Comparison of ENCODE assay signal across 8 cellular contexts in the genomic region with DNA sequence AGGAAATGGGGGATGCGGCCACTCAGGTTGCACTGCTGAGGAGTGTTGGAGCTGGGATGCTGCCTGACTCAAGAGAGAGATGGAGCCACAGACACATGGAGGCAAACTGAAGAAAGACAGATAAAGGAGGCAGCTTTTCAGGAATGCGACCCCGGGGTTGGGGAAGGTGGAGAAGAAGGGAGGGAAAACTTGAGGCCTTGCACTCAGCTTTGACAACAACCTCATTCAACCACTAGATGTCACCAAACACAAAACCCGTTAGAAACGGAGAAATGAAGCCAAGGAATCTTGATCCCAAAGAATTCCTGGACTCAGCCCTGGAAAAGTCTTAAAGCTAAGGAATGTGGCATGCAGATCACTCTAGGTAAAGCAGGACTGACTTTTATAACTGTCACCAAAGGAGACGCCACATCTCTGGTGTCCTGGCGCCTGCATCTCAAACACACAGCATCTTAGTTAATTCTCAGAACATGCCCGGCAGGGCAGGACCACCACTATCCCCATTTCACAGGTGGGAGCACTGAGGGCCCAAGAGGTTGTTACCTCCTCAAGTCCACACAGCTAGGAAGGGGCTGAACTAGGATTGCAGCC. TPM values are rescaled to one million over a fixed set of nuclear protein-coding genes. Genes with fewer than 3 reads are reported as not detected.
A peak's percentile ranks its signal among the peaks of the same experiment; 100 is the strongest.
DNase-seq lines count a peak whose midpoint lies in the region; ATAC-seq, FAIRE-seq and TF ChIP-seq lines count a peak whose summit lies in the region.

No MANE protein-coding gene starts in this region.

- H2AFZ ChIP-seq in GM12878 (ENCODE audit: control insufficient read depth, low read depth, low read length): no peak overlapping the region

- no peaks in the 10 kb centered on the region for H3K36me3 ChIP-seq in GM12878 (ENCODE audit: control insufficient read depth in 2 of 2, insufficient read depth in 2 of 2, low read length in 1 of 2)
- H3K36me3 ChIP-seq in tibial nerve: no peaks in the 10 kb centered on the region

- no TSS peak for BruUV-seq in GM12878 (replicated peaks; lab: Mats Ljungman, UMichigan)

- no peak overlapping the region for H3K4me3 Mint-ChIP-seq in T-helper 2 cell treated with Interferon-gamma antibody and Interleukin-4, amounts not matched to agents 5 μg/mL and 100 μg/mL, for 36 hours

- H3K9ac ChIP-seq in GM12878 (ENCODE audit: control insufficient read depth, insufficient read depth, low read length): no peak overlapping the region

- SMC1A ChIA-PET in GM12878 (lab: Charles Lee; ENCODE audit: uncharacterized antibody, unreplicated experiment): interaction anchor here (0.8 to 3.3 kb wide), 10 partner anchors 15 to 286 kb away, joined by 3 to 20 read pairs (median 5); no protein-coding TSS in a partner anchor

- H3K79me2 ChIP-seq in GM12878 (ENCODE audit: control insufficient read depth, insufficient read depth, low read length): no peaks in the 10 kb centered on the region

- WGBS in GM12878 (ENCODE audit: insufficient coverage, insufficient replicate concordance, low lambda C conversion rate, missing lambda C conversion rate): 32% methylated on average over 8 of the region's 8 CpGs
- WGBS in tibial nerve, 2 donors: 42 to 44% methylated on average over 8 of the region's 8 CpGs

- no peaks in the 10 kb centered on the region; a peak in 1 of 4 replicates for H3K27me3 ChIP-seq in GM12878 (replicated peaks in 1 of 2; ENCODE audit: control insufficient read depth in 2 of 2, insufficient read depth in 2 of 2, low read length in 1 of 2)
- H3K27me3 ChIP-seq in tibial nerve: no peaks in the 10 kb centered on the region

- H3K9me3 ChIP-seq in GM12878 (replicated peaks; ENCODE audit: control insufficient read depth, insufficient read depth, low read length) (no peaks in the 10 kb centered on the region), tibial nerve (no peaks in the 10 kb centered on the region)

- TF ChIP-seq CTCF in GM12878 (IDR thresholded peaks at IDR 0.05 in 2 of 3, conservative IDR thresholded peaks at IDR 0.05 in 1 of 3; ENCODE audit: control insufficient read depth in 2 of 3, extremely low read depth in 1 of 3, insufficient read depth in 1 of 3, low read depth in 3 of 3, low read length in 3 of 3) (peak; percentile 53 to 64 (median 64)), tibial nerve (IDR thresholded peaks at IDR 0.05) (peak; percentile 46 to 80 (median 58))

- DNase-seq in GM04503 (ENCODE audit: low read depth) (peak; percentile 40), LHCN-M2 (ENCODE audit: low read depth) (peak; percentile 72), GM12878 (ENCODE audit: low read depth, low spot score) (no peak), iris pigment epithelial cell (ENCODE audit: low read depth) (peak; percentile 56), tibial nerve (ENCODE audit: low spot score in 2 of 2) (no peak)
- DNase-seq in T-helper 2 cell treated with Interferon-gamma antibody and Interleukin-4, amounts not matched to agents 5 μg/mL and 100 μg/mL, for 36 hours (ENCODE audit: low spot score): no peak

- CTCF ChIA-PET in GM12878 (lab: Yijun Ruan, JAX): interaction anchor here (0.7 to 3.4 kb wide), 18 partner anchors 18 to 222 kb away, joined by 3 to 24 read pairs (median 5); a partner anchor contains a TSS

- intact Hi-C loops in GM12878 (cut with micrococcal nuclease; ENCODE audit: unreplicated experiment): loop anchor here (1.0 kb wide), 1 partner anchor 181 kb away; no protein-coding TSS in a partner anchor

- no peak for TF ChIP-seq EP300 in GM12878 (IDR thresholded peaks at IDR 0.05; ENCODE audit: borderline replicate concordance in 1 of 2, control insufficient read depth in 1 of 2, low read depth in 2 of 2, low read length in 2 of 2)
- peak in 1 of 2 donors; percentile 22 for TF ChIP-seq EP300 in tibial nerve (IDR thresholded peaks at IDR 0.05)

- peaks cover 4% of the 10 kb centered on the region for H3K27me3 Mint-ChIP-seq in T-helper 2 cell treated with Interferon-gamma antibody and Interleukin-4, amounts not matched to agents 5 μg/mL and 100 μg/mL, for 36 hours (ENCODE audit: low read depth)

- TF ChIP-seq POLR2A in GM12878 (IDR thresholded peaks at IDR 0.05; ENCODE audit: low read depth, low read length): no peak
- no peak for TF ChIP-seq POLR2A in tibial nerve (IDR thresholded peaks at IDR 0.05)

- no peaks in the 10 kb centered on the region for H4K20me1 ChIP-seq in GM12878 (ENCODE audit: control insufficient read depth, insufficient read depth)

- in situ Hi-C loops in GM12878 (cut with MboI): no loop called here

- H3K4me3 ChIP-seq in GM12878 (no peak overlapping the region), tibial nerve (no peak overlapping the region)

- POLR2A ChIA-PET in GM12878 (lab: Charles Lee): no interaction called here

- peak; percentile 63 for ATAC-seq in GM12878
- no peak for ATAC-seq in HG03521 (IDR thresholded peaks at IDR 0.05; ENCODE audit: unreplicated experiment)
- ATAC-seq in GM18861 (IDR thresholded peaks at IDR 0.05; ENCODE audit: unreplicated experiment): no peak

- RAD21 ChIA-PET in GM12878 (lab: Charles Lee; ENCODE audit: unreplicated experiment): interaction anchor here (1.0 to 1.8 kb wide), 3 partner anchors 62 to 183 kb away, joined by 3 to 10 read pairs (median 3); no protein-coding TSS in a partner anchor

- H3K4me1 ChIP-seq in GM12878 (ENCODE audit: control insufficient read depth, insufficient read depth, low read length): no peaks in the 10 kb centered on the region
- H3K4me1 ChIP-seq in tibial nerve: peaks cover 0 to 42% (median 11%) of the 10 kb centered on the region in 4 donors

- no peak overlapping the region for H3K4me2 ChIP-seq in GM12878 (ENCODE audit: control insufficient read depth, insufficient read depth)

- no peak overlapping the region for H3K27ac Mint-ChIP-seq in T-helper 2 cell treated with Interferon-gamma antibody and Interleukin-4, amounts not matched to agents 5 μg/mL and 100 μg/mL, for 36 hours

- no peaks in the 10 kb centered on the region for H3K36me3 Mint-ChIP-seq in T-helper 2 cell treated with Interferon-gamma antibody and Interleukin-4, amounts not matched to agents 5 μg/mL and 100 μg/mL, for 36 hours (ENCODE audit: low read depth)

- no peaks in the 10 kb centered on the region for H3K9me3 Mint-ChIP-seq in T-helper 2 cell treated with Interferon-gamma antibody and Interleukin-4, amounts not matched to agents 5 μg/mL and 100 μg/mL, for 36 hours

- no peak for FAIRE-seq in GM12878 (lab: Jason Lieb, UNC)

- H3K4me1 Mint-ChIP-seq in T-helper 2 cell treated with Interferon-gamma antibody and Interleukin-4, amounts not matched to agents 5 μg/mL and 100 μg/mL, for 36 hours (ENCODE audit: low read depth): no peaks in the 10 kb centered on the region

- no peak overlapping the region for H3K27ac ChIP-seq in GM12878 (ENCODE audit: control insufficient read depth, insufficient read depth)
- no peak overlapping the region for H3K27ac ChIP-seq in tibial nerve

- peak; percentile 62 for TF ChIP-seq RAD21 in GM12878 (IDR thresholded peaks at IDR 0.05; ENCODE audit: insufficient read depth, low read depth, low read length)

TF ChIP-seq in GM12878, 131 proteins besides CTCF, POLR2A, EP300 and RAD21 (continues in another document):
- TF ChIP-seq IKZF1 (conservative IDR thresholded peaks at IDR 0.05) (0 out of 2 replicates have a peak, but pooled peaks have one; percentile 17), SRF (IDR thresholded peaks at IDR 0.05; ENCODE audit: low read depth in 2 of 2, low read length in 2 of 2) (no peak), MYC (IDR thresholded peaks at IDR 0.05; ENCODE audit: insufficient read depth, insufficient read length, insufficient replicate concordance, low read length, severe bottlenecking) (no peak), YY1 (IDR thresholded peaks at IDR 0.05; ENCODE audit: low read depth, low read length) (0 out of 2 replicates have a peak, but pooled peaks have one; percentile 15), SMC3 (IDR thresholded peaks at IDR 0.05; ENCODE audit: borderline replicate concordance, low read length) (peak; percentile 79), FOXM1 (IDR thresholded peaks at IDR 0.05; ENCODE audit: low read depth, low read length) (no peak), SMAD1 (IDR thresholded peaks at IDR 0.05; ENCODE audit: low read depth, partially characterized antibody) (no peak), BCL11A (IDR thresholded peaks at IDR 0.05; ENCODE audit: low read depth, low read length) (no peak), BHLHE40 (IDR thresholded peaks at IDR 0.05; ENCODE audit: borderline replicate concordance in 1 of 2, low read depth in 2 of 2, low read length in 1 of 2) (no peak)
- TF ChIP-seq, protein P1, sequence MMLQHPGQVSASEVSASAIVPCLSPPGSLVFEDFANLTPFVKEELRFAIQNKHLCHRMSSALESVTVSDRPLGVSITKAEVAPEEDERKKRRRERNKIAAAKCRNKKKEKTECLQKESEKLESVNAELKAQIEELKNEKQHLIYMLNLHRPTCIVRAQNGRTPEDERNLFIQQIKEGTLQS (IDR thresholded peaks at IDR 0.05; ENCODE audit: borderline replicate concordance, extremely low read depth, low read depth, low read length): no peak

RNA-seq across cellular contexts. Expression of a gene that starts 59.6 kb away (rescaled TPM):
- 30.3 and 31.2 TPM in 2 replicates for total RNA-seq in LHCN-M2 (2014; rRNA removed)
- polyA plus RNA-seq in LHCN-M2 (2012): 160 TPM
- total RNA-seq in GM12878 (2013; cell fraction: nucleolus; rRNA removed): 14.3 and 18.7 TPM in 2 replicates
- 2.5 and 3.2 TPM in 2 replicates for total RNA-seq in GM12878 (2014; rRNA removed)
- total RNA-seq in GM12878 (2014; rRNA removed; fragmentation: Illumina TruSeq; extraction: Trizol): 0.83 and 0.89 TPM in 2 replicates
- 1.7 and 1.9 TPM in 2 replicates for total RNA-seq in GM12878 (2021)
- polyA plus RNA-seq in GM12878 (2011; ENCODE audit: low read depth): 0.68 TPM
- 4.2 and 6.4 TPM in 2 replicates for polyA plus RNA-seq in GM12878 (2011; rRNA removed)
- polyA plus RNA-seq in GM12878 (2011; cell fraction: cytosol; rRNA removed): 6.5 and 7.6 TPM in 2 replicates
- polyA plus RNA-seq in GM12878 (2011; cell fraction: nucleus; rRNA removed): 6.5 and 7.1 TPM in 2 replicates
- 2.4 and 3.3 TPM in 2 replicates for polyA plus RNA-seq in GM12878 (2012)
- 1.3 and 1.7 TPM in 2 replicates for polyA plus RNA-seq in GM12878 (2014; fragmentation: Illumina TruSeq; extraction: Trizol)
- under 1 TPM; 0.27 to 0.35 TPM for polyA plus RNA-seq in GM12878 (2014; fragmentation: Nextera tagmentation; extraction: Ambion mirVana)
- 1.7 and 3.3 TPM in 2 replicates for polyA plus RNA-seq in GM12878 (2014; rRNA removed)
- 1 to 10 TPM in 1 of 2 experiments, under 1 TPM in 1; 0.81 to 1.7 TPM for polyA plus RNA-seq in GM12878 (2016; fragmentation: Nextera tagmentation; extraction: Ambion mirVana)
- 1.6 and 2.0 TPM in 2 replicates for polyA minus RNA-seq in GM12878 (2011; rRNA and poly(A)+ RNA removed)
- polyA minus RNA-seq in GM12878 (2011; cell fraction: cytosol; rRNA and poly(A)+ RNA removed): 1.4 and 1.7 TPM in 2 replicates
- 2.2 and 3.2 TPM in 2 replicates for polyA minus RNA-seq in GM12878 (2011; cell fraction: nucleus; rRNA and poly(A)+ RNA removed)
- 100 to 1,000 TPM in 1 of 4 donors, 10 to 100 TPM in 3; 81.2 to 147 (median 92.9) TPM for total RNA-seq in tibial nerve

Comparison
In these comparisons a context has a peak if more than half of its experiments do, and no peak if none do; other contexts are left out.
1. DNase-seq: peak in GM04503 (single experiment), LHCN-M2 (single experiment) and iris pigment epithelial cell (single experiment); none in GM12878 (single experiment), tibial nerve (0 of 2) and T-helper 2 cell treated with Interferon-gamma antibody and Interleukin-4, amounts not matched to agents 5 μg/mL and 100 μg/mL, for 36 hours (single experiment).